Comparison of ENCODE assay signal across 8 cellular contexts in genomic region chr3:197501879-197502620, GRCh38. TPM values are rescaled to one million over a fixed set of nuclear protein-coding genes. Genes with fewer than 3 reads are reported as not detected.
DNase-seq lines count a peak whose midpoint lies in the region; ATAC-seq and TF ChIP-seq lines count a peak whose summit lies in the region.

No MANE protein-coding gene starts in this region.

- peak; percentile 34 for DNase-seq in NK-92 treated with Interleukin-12 subunit alpha and Interleukin-12 subunit beta, amount 100 ng/mL, for 24 hours (lab: John Stamatoyannopoulos, UW)
- DNase-seq in NK-92 (lab: John Stamatoyannopoulos, UW; ENCODE audit: unreplicated experiment) (no peak), NCI-H82 (lab: John Stamatoyannopoulos, UW) (peak; percentile 97), left ventricle myocardium superior (no peak), omental fat pad (ENCODE audit: low spot score) (no peak)
- DNase-seq in activated naive CD8-positive, alpha-beta T cell treated with anti-CD3 and anti-CD28 coated beads for 36 hours, result peak; percentile 52
- DNase-seq in stimulated activated CD4-positive, alpha-beta T cell treated with anti-CD3 and anti-CD28 coated beads, Interleukin-15, amount 100 ng/mL, for 48 hours (ENCODE audit: low read depth in 2 of 2), result peak; percentile 51 to 52

- H3K27me3 Mint-ChIP-seq in activated naive CD8-positive, alpha-beta T cell treated with anti-CD3 and anti-CD28 coated beads for 36 hours, result peaks cover 3% of the 10 kb centered on the region

- H3K4me3 Mint-ChIP-seq in activated naive CD8-positive, alpha-beta T cell treated with anti-CD3 and anti-CD28 coated beads for 36 hours, result no peak overlapping the region

- intact Hi-C loops in left ventricle myocardium superior (cut with micrococcal nuclease), result no loop called here

- H3K27ac Mint-ChIP-seq in activated naive CD8-positive, alpha-beta T cell treated with anti-CD3 and anti-CD28 coated beads for 36 hours, result no peak overlapping the region

- no peaks in the 10 kb centered on the region for H3K36me3 Mint-ChIP-seq in activated naive CD8-positive, alpha-beta T cell treated with anti-CD3 and anti-CD28 coated beads for 36 hours

- no peak for TF ChIP-seq CTCF in omental fat pad (IDR thresholded peaks at IDR 0.05)

- ATAC-seq in HG03039 (IDR thresholded peaks at IDR 0.05; ENCODE audit: unreplicated experiment) (peak; percentile 59), left ventricle myocardium superior (peak; percentile 57), omental fat pad (ENCODE audit: low FRiP score) (no peak)

- peaks cover 2% of the 10 kb centered on the region for H3K9me3 Mint-ChIP-seq in activated naive CD8-positive, alpha-beta T cell treated with anti-CD3 and anti-CD28 coated beads for 36 hours

- no peaks in the 10 kb centered on the region for H3K4me1 Mint-ChIP-seq in activated naive CD8-positive, alpha-beta T cell treated with anti-CD3 and anti-CD28 coated beads for 36 hours

RNA-seq across cellular contexts. Expression of gene BDH1, which starts 53.7 kb away (rescaled TPM):
- 10 to 100 TPM; 63.5 to 71.0 TPM for total RNA-seq in activated naive CD8-positive, alpha-beta T cell treated with anti-CD3 and anti-CD28 coated beads for 36 hours
- total RNA-seq in left ventricle myocardium superior (56.3 TPM), omental fat pad (10 to 100 TPM; 11.9 to 24.9 (median 16.1) TPM)

Comparison
In these comparisons a context has a peak if more than half of its experiments do, and no peak if none do; other contexts are left out.
1. DNase-seq: peak in NK-92 treated with Interleukin-12 subunit alpha and Interleukin-12 subunit beta, amount 100 ng/mL, for 24 hours (single experiment), NCI-H82 (single experiment), activated naive CD8-positive, alpha-beta T cell treated with anti-CD3 and anti-CD28 coated beads for 36 hours (single experiment) and stimulated activated CD4-positive, alpha-beta T cell treated with anti-CD3 and anti-CD28 coated beads, Interleukin-15, amount 100 ng/mL, for 48 hours (2 of 2); none in NK-92 (single experiment), left ventricle myocardium superior (single experiment) and omental fat pad (single experiment).